Comparison of ENCODE assay signal across 1 cellular context in genomic region chr4:169619958-169620845, GRCh38.
TF ChIP-seq lines count a peak whose summit lies in the region.

TSS of gene CLCN3 (plus strand) at chr4:169620578. CDS start at chr4:169635929, 15,351 bp downstream.

TF ChIP-seq in GM12878, 131 proteins besides CTCF, POLR2A, EP300 and RAD21 (continued from another document and continues in another):
- TF ChIP-seq, protein P1, sequence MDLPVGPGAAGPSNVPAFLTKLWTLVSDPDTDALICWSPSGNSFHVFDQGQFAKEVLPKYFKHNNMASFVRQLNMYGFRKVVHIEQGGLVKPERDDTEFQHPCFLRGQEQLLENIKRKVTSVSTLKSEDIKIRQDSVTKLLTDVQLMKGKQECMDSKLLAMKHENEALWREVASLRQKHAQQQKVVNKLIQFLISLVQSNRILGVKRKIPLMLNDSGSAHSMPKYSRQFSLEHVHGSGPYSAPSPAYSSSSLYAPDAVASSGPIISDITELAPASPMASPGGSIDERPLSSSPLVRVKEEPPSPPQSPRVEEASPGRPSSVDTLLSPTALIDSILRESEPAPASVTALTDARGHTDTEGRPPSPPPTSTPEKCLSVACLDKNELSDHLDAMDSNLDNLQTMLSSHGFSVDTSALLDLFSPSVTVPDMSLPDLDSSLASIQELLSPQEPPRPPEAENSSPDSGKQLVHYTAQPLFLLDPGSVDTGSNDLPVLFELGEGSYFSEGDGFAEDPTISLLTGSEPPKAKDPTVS (IDR thresholded peaks at IDR 0.05; ENCODE audit: low read depth, low read length): 0 out of 2 replicates have a peak, but pooled peaks have one; percentile 18
- TF ChIP-seq MYC (IDR thresholded peaks at IDR 0.05; ENCODE audit: insufficient read depth, insufficient read length, insufficient replicate concordance, low read length, severe bottlenecking) (no peak), BRCA1 (IDR thresholded peaks at IDR 0.05; ENCODE audit: low read depth, low read length) (no peak), PAX8 (IDR thresholded peaks at IDR 0.05) (no peak; the same call in 1 of the 2 replicates), RELA (IDR thresholded peaks at IDR 0.05; ENCODE audit: borderline replicate concordance, partially characterized antibody) (peak; percentile 81), FOS (IDR thresholded peaks at IDR 0.05; ENCODE audit: borderline replicate concordance, extremely low read depth, insufficient read length) (no peak), CREM (IDR thresholded peaks at IDR 0.05; ENCODE audit: low read depth) (peak; percentile 96), KAT2A (conservative IDR thresholded peaks at IDR 0.05; ENCODE audit: control insufficient read depth, low read depth, low read length) (no peak), SRF (IDR thresholded peaks at IDR 0.05; ENCODE audit: low read depth in 2 of 2, low read length in 2 of 2) (no peak), NFIC (IDR thresholded peaks at IDR 0.05; ENCODE audit: low read depth, low read length) (no peak), JUNB (IDR thresholded peaks at IDR 0.05) (no peak), ETV6 (conservative IDR thresholded peaks at IDR 0.05 in 1 of 2, IDR thresholded peaks at IDR 0.05 in 1 of 2; ENCODE audit: borderline replicate concordance in 1 of 2, low read depth in 1 of 2) (no peak; a peak in 1 of 4 replicates), TBL1XR1 (IDR thresholded peaks at IDR 0.05; ENCODE audit: low read depth, low read length) (no peak), RB1 (IDR thresholded peaks at IDR 0.05; ENCODE audit: borderline replicate concordance) (no peak), ZBTB40 (IDR thresholded peaks at IDR 0.05; ENCODE audit: borderline replicate concordance) (no peak), USF2 (IDR thresholded peaks at IDR 0.05; ENCODE audit: borderline replicate concordance, low read depth, low read length) (no peak)
- TF ChIP-seq, protein P2, sequence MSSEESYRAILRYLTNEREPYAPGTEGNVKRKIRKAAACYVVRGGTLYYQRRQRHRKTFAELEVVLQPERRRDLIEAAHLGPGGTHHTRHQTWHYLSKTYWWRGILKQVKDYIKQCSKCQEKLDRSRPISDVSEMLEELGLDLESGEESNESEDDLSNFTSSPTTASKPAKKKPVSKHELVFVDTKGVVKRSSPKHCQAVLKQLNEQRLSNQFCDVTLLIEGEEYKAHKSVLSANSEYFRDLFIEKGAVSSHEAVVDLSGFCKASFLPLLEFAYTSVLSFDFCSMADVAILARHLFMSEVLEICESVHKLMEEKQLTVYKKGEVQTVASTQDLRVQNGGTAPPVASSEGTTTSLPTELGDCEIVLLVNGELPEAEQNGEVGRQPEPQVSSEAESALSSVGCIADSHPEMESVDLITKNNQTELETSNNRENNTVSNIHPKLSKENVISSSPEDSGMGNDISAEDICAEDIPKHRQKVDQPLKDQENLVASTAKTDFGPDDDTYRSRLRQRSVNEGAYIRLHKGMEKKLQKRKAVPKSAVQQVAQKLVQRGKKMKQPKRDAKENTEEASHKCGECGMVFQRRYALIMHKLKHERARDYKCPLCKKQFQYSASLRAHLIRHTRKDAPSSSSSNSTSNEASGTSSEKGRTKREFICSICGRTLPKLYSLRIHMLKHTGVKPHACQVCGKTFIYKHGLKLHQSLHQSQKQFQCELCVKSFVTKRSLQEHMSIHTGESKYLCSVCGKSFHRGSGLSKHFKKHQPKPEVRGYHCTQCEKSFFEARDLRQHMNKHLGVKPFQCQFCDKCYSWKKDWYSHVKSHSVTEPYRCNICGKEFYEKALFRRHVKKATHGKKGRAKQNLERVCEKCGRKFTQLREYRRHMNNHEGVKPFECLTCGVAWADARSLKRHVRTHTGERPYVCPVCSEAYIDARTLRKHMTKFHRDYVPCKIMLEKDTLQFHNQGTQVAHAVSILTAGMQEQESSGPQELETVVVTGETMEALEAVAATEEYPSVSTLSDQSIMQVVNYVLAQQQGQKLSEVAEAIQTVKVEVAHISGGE (CRISPR knock-in tag; IDR thresholded peaks at IDR 0.05): no peak
- TF ChIP-seq, protein P3, sequence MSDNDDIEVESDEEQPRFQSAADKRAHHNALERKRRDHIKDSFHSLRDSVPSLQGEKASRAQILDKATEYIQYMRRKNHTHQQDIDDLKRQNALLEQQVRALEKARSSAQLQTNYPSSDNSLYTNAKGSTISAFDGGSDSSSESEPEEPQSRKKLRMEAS (IDR thresholded peaks at IDR 0.05; ENCODE audit: low read depth, low read length): peak; percentile 68
- TF ChIP-seq, protein P4, sequence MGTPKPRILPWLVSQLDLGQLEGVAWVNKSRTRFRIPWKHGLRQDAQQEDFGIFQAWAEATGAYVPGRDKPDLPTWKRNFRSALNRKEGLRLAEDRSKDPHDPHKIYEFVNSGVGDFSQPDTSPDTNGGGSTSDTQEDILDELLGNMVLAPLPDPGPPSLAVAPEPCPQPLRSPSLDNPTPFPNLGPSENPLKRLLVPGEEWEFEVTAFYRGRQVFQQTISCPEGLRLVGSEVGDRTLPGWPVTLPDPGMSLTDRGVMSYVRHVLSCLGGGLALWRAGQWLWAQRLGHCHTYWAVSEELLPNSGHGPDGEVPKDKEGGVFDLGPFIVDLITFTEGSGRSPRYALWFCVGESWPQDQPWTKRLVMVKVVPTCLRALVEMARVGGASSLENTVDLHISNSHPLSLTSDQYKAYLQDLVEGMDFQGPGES (IDR thresholded peaks at IDR 0.05): no peak; the same call in 1 of the 2 replicates
- TF ChIP-seq, protein P5, sequence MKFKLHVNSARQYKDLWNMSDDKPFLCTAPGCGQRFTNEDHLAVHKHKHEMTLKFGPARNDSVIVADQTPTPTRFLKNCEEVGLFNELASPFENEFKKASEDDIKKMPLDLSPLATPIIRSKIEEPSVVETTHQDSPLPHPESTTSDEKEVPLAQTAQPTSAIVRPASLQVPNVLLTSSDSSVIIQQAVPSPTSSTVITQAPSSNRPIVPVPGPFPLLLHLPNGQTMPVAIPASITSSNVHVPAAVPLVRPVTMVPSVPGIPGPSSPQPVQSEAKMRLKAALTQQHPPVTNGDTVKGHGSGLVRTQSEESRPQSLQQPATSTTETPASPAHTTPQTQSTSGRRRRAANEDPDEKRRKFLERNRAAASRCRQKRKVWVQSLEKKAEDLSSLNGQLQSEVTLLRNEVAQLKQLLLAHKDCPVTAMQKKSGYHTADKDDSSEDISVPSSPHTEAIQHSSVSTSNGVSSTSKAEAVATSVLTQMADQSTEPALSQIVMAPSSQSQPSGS (IDR thresholded peaks at IDR 0.05; ENCODE audit: low read length): peak; percentile 53; the same call in 1 of the 2 replicates
- TF ChIP-seq, protein P6, sequence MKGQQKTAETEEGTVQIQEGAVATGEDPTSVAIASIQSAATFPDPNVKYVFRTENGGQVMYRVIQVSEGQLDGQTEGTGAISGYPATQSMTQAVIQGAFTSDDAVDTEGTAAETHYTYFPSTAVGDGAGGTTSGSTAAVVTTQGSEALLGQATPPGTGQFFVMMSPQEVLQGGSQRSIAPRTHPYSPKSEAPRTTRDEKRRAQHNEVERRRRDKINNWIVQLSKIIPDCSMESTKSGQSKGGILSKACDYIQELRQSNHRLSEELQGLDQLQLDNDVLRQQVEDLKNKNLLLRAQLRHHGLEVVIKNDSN (IDR thresholded peaks at IDR 0.05; ENCODE audit: borderline replicate concordance, extremely low read length, insufficient read depth, low read depth, low read length): no peak
- TF ChIP-seq, protein P7, sequence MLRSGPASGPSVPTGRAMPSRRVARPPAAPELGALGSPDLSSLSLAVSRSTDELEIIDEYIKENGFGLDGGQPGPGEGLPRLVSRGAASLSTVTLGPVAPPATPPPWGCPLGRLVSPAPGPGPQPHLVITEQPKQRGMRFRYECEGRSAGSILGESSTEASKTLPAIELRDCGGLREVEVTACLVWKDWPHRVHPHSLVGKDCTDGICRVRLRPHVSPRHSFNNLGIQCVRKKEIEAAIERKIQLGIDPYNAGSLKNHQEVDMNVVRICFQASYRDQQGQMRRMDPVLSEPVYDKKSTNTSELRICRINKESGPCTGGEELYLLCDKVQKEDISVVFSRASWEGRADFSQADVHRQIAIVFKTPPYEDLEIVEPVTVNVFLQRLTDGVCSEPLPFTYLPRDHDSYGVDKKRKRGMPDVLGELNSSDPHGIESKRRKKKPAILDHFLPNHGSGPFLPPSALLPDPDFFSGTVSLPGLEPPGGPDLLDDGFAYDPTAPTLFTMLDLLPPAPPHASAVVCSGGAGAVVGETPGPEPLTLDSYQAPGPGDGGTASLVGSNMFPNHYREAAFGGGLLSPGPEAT (IDR thresholded peaks at IDR 0.05; ENCODE audit: low read depth): 0 out of 2 replicates have a peak, but pooled peaks have one; percentile 10
- TF ChIP-seq, protein P8, sequence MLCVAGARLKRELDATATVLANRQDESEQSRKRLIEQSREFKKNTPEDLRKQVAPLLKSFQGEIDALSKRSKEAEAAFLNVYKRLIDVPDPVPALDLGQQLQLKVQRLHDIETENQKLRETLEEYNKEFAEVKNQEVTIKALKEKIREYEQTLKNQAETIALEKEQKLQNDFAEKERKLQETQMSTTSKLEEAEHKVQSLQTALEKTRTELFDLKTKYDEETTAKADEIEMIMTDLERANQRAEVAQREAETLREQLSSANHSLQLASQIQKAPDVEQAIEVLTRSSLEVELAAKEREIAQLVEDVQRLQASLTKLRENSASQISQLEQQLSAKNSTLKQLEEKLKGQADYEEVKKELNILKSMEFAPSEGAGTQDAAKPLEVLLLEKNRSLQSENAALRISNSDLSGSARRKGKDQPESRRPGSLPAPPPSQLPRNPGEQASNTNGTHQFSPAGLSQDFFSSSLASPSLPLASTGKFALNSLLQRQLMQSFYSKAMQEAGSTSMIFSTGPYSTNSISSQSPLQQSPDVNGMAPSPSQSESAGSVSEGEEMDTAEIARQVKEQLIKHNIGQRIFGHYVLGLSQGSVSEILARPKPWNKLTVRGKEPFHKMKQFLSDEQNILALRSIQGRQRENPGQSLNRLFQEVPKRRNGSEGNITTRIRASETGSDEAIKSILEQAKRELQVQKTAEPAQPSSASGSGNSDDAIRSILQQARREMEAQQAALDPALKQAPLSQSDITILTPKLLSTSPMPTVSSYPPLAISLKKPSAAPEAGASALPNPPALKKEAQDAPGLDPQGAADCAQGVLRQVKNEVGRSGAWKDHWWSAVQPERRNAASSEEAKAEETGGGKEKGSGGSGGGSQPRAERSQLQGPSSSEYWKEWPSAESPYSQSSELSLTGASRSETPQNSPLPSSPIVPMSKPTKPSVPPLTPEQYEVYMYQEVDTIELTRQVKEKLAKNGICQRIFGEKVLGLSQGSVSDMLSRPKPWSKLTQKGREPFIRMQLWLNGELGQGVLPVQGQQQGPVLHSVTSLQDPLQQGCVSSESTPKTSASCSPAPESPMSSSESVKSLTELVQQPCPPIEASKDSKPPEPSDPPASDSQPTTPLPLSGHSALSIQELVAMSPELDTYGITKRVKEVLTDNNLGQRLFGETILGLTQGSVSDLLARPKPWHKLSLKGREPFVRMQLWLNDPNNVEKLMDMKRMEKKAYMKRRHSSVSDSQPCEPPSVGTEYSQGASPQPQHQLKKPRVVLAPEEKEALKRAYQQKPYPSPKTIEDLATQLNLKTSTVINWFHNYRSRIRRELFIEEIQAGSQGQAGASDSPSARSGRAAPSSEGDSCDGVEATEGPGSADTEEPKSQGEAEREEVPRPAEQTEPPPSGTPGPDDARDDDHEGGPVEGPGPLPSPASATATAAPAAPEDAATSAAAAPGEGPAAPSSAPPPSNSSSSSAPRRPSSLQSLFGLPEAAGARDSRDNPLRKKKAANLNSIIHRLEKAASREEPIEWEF (IDR thresholded peaks at IDR 0.05; ENCODE audit: insufficient replicate concordance, low read depth, low read length): no peak
- TF ChIP-seq, protein P9, sequence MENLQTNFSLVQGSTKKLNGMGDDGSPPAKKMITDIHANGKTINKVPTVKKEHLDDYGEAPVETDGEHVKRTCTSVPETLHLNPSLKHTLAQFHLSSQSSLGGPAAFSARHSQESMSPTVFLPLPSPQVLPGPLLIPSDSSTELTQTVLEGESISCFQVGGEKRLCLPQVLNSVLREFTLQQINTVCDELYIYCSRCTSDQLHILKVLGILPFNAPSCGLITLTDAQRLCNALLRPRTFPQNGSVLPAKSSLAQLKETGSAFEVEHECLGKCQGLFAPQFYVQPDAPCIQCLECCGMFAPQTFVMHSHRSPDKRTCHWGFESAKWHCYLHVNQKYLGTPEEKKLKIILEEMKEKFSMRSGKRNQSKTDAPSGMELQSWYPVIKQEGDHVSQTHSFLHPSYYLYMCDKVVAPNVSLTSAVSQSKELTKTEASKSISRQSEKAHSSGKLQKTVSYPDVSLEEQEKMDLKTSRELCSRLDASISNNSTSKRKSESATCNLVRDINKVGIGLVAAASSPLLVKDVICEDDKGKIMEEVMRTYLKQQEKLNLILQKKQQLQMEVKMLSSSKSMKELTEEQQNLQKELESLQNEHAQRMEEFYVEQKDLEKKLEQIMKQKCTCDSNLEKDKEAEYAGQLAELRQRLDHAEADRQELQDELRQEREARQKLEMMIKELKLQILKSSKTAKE (IDR thresholded peaks at IDR 0.05; ENCODE audit: low read depth, poor library complexity, severe bottlenecking): no peak
